ENCODE assay signal across 1 cellular context in genomic region chr19:38351865-38352395, GRCh38.
A peak's percentile ranks its signal among the peaks of the same experiment; 100 is the strongest.
TF ChIP-seq lines count a peak whose summit lies in the region.

No MANE protein-coding gene starts in this region.

TF ChIP-seq in HEK293, 187 proteins besides CTCF, POLR2A, EP300 and RAD21:
- 0 out of 2 replicates have a peak, but pooled peaks have one; percentile 9 for TF ChIP-seq ZIC2 (tag by site-specific recombination; IDR thresholded peaks at IDR 0.05)
- TF ChIP-seq HOXA7 (CRISPR knock-in tag; IDR thresholded peaks at IDR 0.05; ENCODE audit: borderline replicate concordance) = no peak
- TF ChIP-seq ZNF677 (tag by site-specific recombination; IDR thresholded peaks at IDR 0.05) = no peak
- TF ChIP-seq MYNN (tag by site-specific recombination; IDR thresholded peaks at IDR 0.05; ENCODE audit: borderline replicate concordance) = no peak
- TF ChIP-seq ZNF423 (tag by site-specific recombination; IDR thresholded peaks at IDR 0.05) = 0 out of 2 replicates have a peak, but pooled peaks have one; percentile 11
- TF ChIP-seq ZNF19 (tag by site-specific recombination; IDR thresholded peaks at IDR 0.05; ENCODE audit: low read depth) = no peak
- TF ChIP-seq GLI2 (tag by site-specific recombination; IDR thresholded peaks at IDR 0.05; ENCODE audit: borderline replicate concordance, low read depth) = no peak
- no peak for TF ChIP-seq ZNF24 (tag by site-specific recombination; IDR thresholded peaks at IDR 0.05)
- no peak for TF ChIP-seq ZNF398 (tag by site-specific recombination; IDR thresholded peaks at IDR 0.05)
TF ChIP-seq in HEK293: peak in this region for 2.
